In genomic region chr20:41345729-41346067, GRCh38 we compare ENCODE assay signal across 17 cellular contexts. TPM values are rescaled to one million over a fixed set of nuclear protein-coding genes. Genes with fewer than 3 reads are reported as not detected.
A peak's percentile ranks its signal among the peaks of the same experiment; 100 is the strongest.
DNase-seq lines count a peak whose midpoint lies in the region; ATAC-seq, FAIRE-seq and TF ChIP-seq lines count a peak whose summit lies in the region.
"Had no signal": no experiment of that assay in that cellular context is flagged by ENCODE, and none has a peak within 500 bp of the region (broad histone marks: within the 10 kb centered on the region; RNA-seq: fewer than 3 reads in every experiment).

No MANE protein-coding gene starts in this region.

- intact Hi-C loops in Right ventricle myocardium superior (cut with DNase I), result no loop called here
- intact Hi-C loops in cardiac septum (cut with DNase I), result loop anchor here (10.0 kb wide), 1 partner anchor 349 kb away; no protein-coding TSS in a partner anchor
- intact Hi-C loops in spleen (cut with DNase I; ENCODE audit: low total_unique reads), result loop anchor here (10.0 kb wide), 1 partner anchor 371 kb away; no protein-coding TSS in a partner anchor

- no peak overlapping the region for H3K4me3 ChIP-seq in mesendoderm (ENCODE audit: low read length)
- no peak overlapping the region for H3K4me3 ChIP-seq in spleen
- H3K4me3 ChIP-seq: BLaER1, GM12878 had no signal

- H3K9me3 Mint-ChIP-seq in chondrocyte (ENCODE audit: low read depth), result no peaks in the 10 kb centered on the region
- H3K9me3 Mint-ChIP-seq: H9 had no signal

- H3K27me3 ChIP-seq in mesendoderm (ENCODE audit: insufficient read depth, low read length, poor library complexity), result no peaks in the 10 kb centered on the region
- H3K27me3 ChIP-seq in spleen (replicated peaks in 1 of 7), result no peaks in the 10 kb centered on the region
- H3K27me3 ChIP-seq: BLaER1 had no signal

- H3K27ac ChIP-seq in mesendoderm (ENCODE audit: low read depth, low read length) (no peak overlapping the region), spleen (no peak overlapping the region)
- H3K27ac ChIP-seq: 22Rv1, BLaER1 had no signal

- no peaks in the 10 kb centered on the region for H3K79me1 ChIP-seq in mesendoderm (ENCODE audit: low read length)

- no CpG with 5 or more reads among the region's 17 CpGs for WGBS in mesendoderm (ENCODE audit: extremely low coverage, insufficient coverage, low lambda C conversion rate)
- WGBS in spleen, 5 donors, result 90 to 95% (median 93%) methylated on average over 17 of the region's 17 CpGs

- no peaks in the 10 kb centered on the region for H3K9me3 ChIP-seq in spleen
- H3K9me3 ChIP-seq: BLaER1 had no signal

- no peak overlapping the region for H3K27ac Mint-ChIP-seq in chondrocyte (ENCODE audit: unreplicated experiment)
- H3K27ac Mint-ChIP-seq: H9 had no signal

- H3K4me3 Mint-ChIP-seq in chondrocyte (ENCODE audit: unreplicated experiment), result no peak overlapping the region
- H3K4me3 Mint-ChIP-seq: H9 had no signal

- in situ Hi-C loops in GM13976 (cut with MboI; ENCODE audit: low sequenced_read_pairs, unreplicated experiment), result loop anchor here (10.0 kb wide), 1 partner anchor 371 kb away; no protein-coding TSS in a partner anchor

- no peak for FAIRE-seq in H54 (lab: Jason Lieb, UNC)
- FAIRE-seq: GM12878, GM19239 had no signal

- DNase-seq in Right ventricle myocardium superior (peak; percentile 44), cardiac septum (ENCODE audit: low spot score) (no peak), chondrocyte (ENCODE audit: low spot score) (peak; percentile 92), mesendoderm (no peak), spleen (peak; percentile 72), GM13976 (ENCODE audit: low spot score) (no peak), H54 (ENCODE audit: insufficient read length, low spot score) (no peak)
- DNase-seq: AML-193, Calu3, DMS79, H9 had no signal

- H3K4me1 ChIP-seq in mesendoderm (ENCODE audit: control insufficient read depth, low read depth, low read length), result peaks cover 2% of the 10 kb centered on the region
- H3K4me1 ChIP-seq in spleen, result peaks cover 0 to 6% (median 3%) of the 10 kb centered on the region in 6 donors

- no peak overlapping the region for H3K18ac ChIP-seq in mesendoderm (ENCODE audit: low read length)

- no peak overlapping the region for H3K23ac ChIP-seq in mesendoderm (ENCODE audit: low read length)

- ATAC-seq in Right ventricle myocardium superior (ENCODE audit: poor library complexity) (no peak), GM21390 (IDR thresholded peaks at IDR 0.05; ENCODE audit: unreplicated experiment) (no peak)
- ATAC-seq: GM12878 had no signal

- H3K4me1 Mint-ChIP-seq in chondrocyte (ENCODE audit: low read depth), result no peaks in the 10 kb centered on the region

- no peak overlapping the region for H2BK120ac ChIP-seq in mesendoderm (ENCODE audit: low read depth, low read length)

- TF ChIP-seq POLR2A in spleen (IDR thresholded peaks at IDR 0.05), result no peak
- TF ChIP-seq POLR2A in H54 (IDR thresholded peaks at IDR 0.05; ENCODE audit: low read depth, low read length), result no peak

- TF ChIP-seq CTCF in chondrocyte (IDR thresholded peaks at IDR 0.05) (no peak), spleen (IDR thresholded peaks at IDR 0.05 in 8 of 11, conservative IDR thresholded peaks at IDR 0.05 in 3 of 11) (no peak), GM13976 (IDR thresholded peaks at IDR 0.05; ENCODE audit: borderline replicate concordance, control extremely low read depth, extremely low read depth, insufficient read depth, missing control alignments) (no peak)

- H3K9ac ChIP-seq in mesendoderm (ENCODE audit: low read length), result no peak overlapping the region
- H3K9ac ChIP-seq: BLaER1 had no signal

- peak overlapping the region; percentile 34 for H3K56ac ChIP-seq in mesendoderm (ENCODE audit: low read length)

- H3K36me3 ChIP-seq in mesendoderm (ENCODE audit: control insufficient read depth, insufficient read depth, low read length) (no peaks in the 10 kb centered on the region), spleen (no peaks in the 10 kb centered on the region)
- H3K36me3 ChIP-seq: BLaER1 had no signal

- no peak overlapping the region for H3K4ac ChIP-seq in mesendoderm (ENCODE audit: low read depth, low read length)

- no peak overlapping the region for H2BK15ac ChIP-seq in mesendoderm (replicated peaks; ENCODE audit: low read depth)

- H3K79me2 ChIP-seq in mesendoderm (ENCODE audit: control insufficient read depth, insufficient read depth, low read length), result no peaks in the 10 kb centered on the region

- no peaks in the 10 kb centered on the region for H3K27me3 Mint-ChIP-seq in chondrocyte (ENCODE audit: low read depth)

- H2BK5ac ChIP-seq in mesendoderm (ENCODE audit: low read length), result no peak overlapping the region

- H3K4me2 ChIP-seq in mesendoderm (ENCODE audit: low read length), result no peak overlapping the region
- H3K4me2 ChIP-seq: BLaER1 had no signal

- no peak overlapping the region for H4K5ac ChIP-seq in mesendoderm (ENCODE audit: low read length)

- no peak overlapping the region for H2AK5ac ChIP-seq in mesendoderm (ENCODE audit: low read length)

- no peak overlapping the region for H4K8ac ChIP-seq in mesendoderm (ENCODE audit: low read depth, low read length)

- H3K36me3 Mint-ChIP-seq in chondrocyte (ENCODE audit: low read depth), result no peaks in the 10 kb centered on the region

RNA-seq across cellular contexts. Expression of gene LPIN3, which starts 5.1 kb away (rescaled TPM):
- total RNA-seq in Right ventricle myocardium superior (18.6 TPM), cardiac septum (26.9 TPM), chondrocyte (3.3 to 5.1 TPM (median 3.5 TPM) in 3 replicates), spleen (1 to 10 TPM; 2.5 to 9.6 (median 4.4) TPM)
- 2.9 TPM for polyA plus RNA-seq in mesendoderm (2013, experiment 1 of 2)
- 2.8 TPM for polyA plus RNA-seq in mesendoderm (2013, experiment 2 of 2)
- 1 to 10 TPM; 2.7 to 8.9 (median 4.1) TPM for polyA plus RNA-seq in spleen

RNA-seq across cellular contexts. Expression of gene EMILIN3, which starts 20.9 kb away (rescaled TPM):
- 5.6 TPM for total RNA-seq in Right ventricle myocardium superior
- total RNA-seq in cardiac septum, result 0.51 TPM
- total RNA-seq in chondrocyte, result 0.46 to 1.2 TPM (median 0.47 TPM) in 3 replicates
- polyA plus RNA-seq in mesendoderm (2013, experiment 1 of 2), result 0.62 TPM
- 0.64 TPM for polyA plus RNA-seq in mesendoderm (2013, experiment 2 of 2)
- not detected for total RNA-seq in spleen
- polyA plus RNA-seq in spleen, result under 1 TPM; 0.03 to 0.32 (median 0.07) TPM
- total RNA-seq: Calu3, GM12878, HT1080 had no signal
- polyA plus RNA-seq: GM12878 had no signal

RNA-seq across cellular contexts. Expression of gene ZHX3, which starts 28.2 kb away (rescaled TPM):
- 31.7 TPM for total RNA-seq in Right ventricle myocardium superior
- total RNA-seq in cardiac septum, result 33.2 TPM
- total RNA-seq in chondrocyte, result 52.6 to 55.5 TPM (median 52.9 TPM) in 3 replicates
- 2.5 TPM for polyA plus RNA-seq in mesendoderm (2013, experiment 1 of 2)
- 3.9 TPM for polyA plus RNA-seq in mesendoderm (2013, experiment 2 of 2)
- 10 to 100 TPM in 6 of 7 donors, 1 to 10 TPM in 1; 7.5 to 26.7 (median 19.5) TPM for total RNA-seq in spleen
- 1 to 10 TPM; 1.6 to 3.2 (median 2.6) TPM for polyA plus RNA-seq in spleen

Comparison
In these comparisons a context has a peak if more than half of its experiments do, and no peak if none do; other contexts are left out.
1. DNase-seq: peak in Right ventricle myocardium superior (single experiment), chondrocyte (single experiment) and spleen (single experiment); none in cardiac septum (single experiment), mesendoderm (single experiment), GM13976 (single experiment) and H54 (single experiment).